8 cellular contexts compared by ENCODE assay signal in genomic region chr11:126304457-126305072, GRCh38. TPM values are rescaled to one million over a fixed set of nuclear protein-coding genes. Genes with fewer than 3 reads are reported as not detected.
A peak's percentile ranks its signal among the peaks of the same experiment; 100 is the strongest.
DNase-seq lines count a peak whose midpoint lies in the region; ATAC-seq lines count a peak whose summit lies in the region.

No MANE protein-coding gene starts in this region.

- H3K9me3 ChIP-seq in adipocyte (ENCODE audit: control insufficient read depth, low read length) (no peaks in the 10 kb centered on the region), stomach smooth muscle (ENCODE audit: control insufficient read depth in 2 of 2, low read length in 2 of 2) (no peaks in the 10 kb centered on the region)

- H3K4me3 ChIP-seq in adipocyte (ENCODE audit: low read length) (peak overlapping the region; percentile 86), stomach smooth muscle (ENCODE audit: low read length in 2 of 2) (peak overlapping the region; percentile 97 to 98)

- peak overlapping the region; percentile 92 to 99 (median 96) for H3K4me3 Mint-ChIP-seq in immature natural killer cell

- H3K36me3 ChIP-seq in adipocyte (ENCODE audit: control insufficient read depth, insufficient read depth, low read length, severe bottlenecking), result no peaks in the 10 kb centered on the region
- H3K36me3 ChIP-seq in stomach smooth muscle (ENCODE audit: control insufficient read depth in 2 of 2, insufficient read depth in 2 of 2, low read length in 2 of 2), result peaks cover 4% of the 10 kb centered on the region in 2 donors

- H3K27me3 ChIP-seq in adipocyte (replicated peaks; ENCODE audit: control insufficient read depth, insufficient read depth, low read length) (no peaks in the 10 kb centered on the region), stomach smooth muscle (ENCODE audit: control insufficient read depth in 1 of 2, insufficient read depth in 2 of 2, low read length in 2 of 2) (no peaks in the 10 kb centered on the region)

- peaks cover 11% of the 10 kb centered on the region for H3K4me1 ChIP-seq in adipocyte (ENCODE audit: control insufficient read depth, insufficient read depth, low read length)
- peaks cover 14% of the 10 kb centered on the region for H3K4me1 ChIP-seq in stomach smooth muscle (ENCODE audit: control insufficient read depth, insufficient read depth, low read length)

- H3K9me3 Mint-ChIP-seq in immature natural killer cell, result no peaks in the 10 kb centered on the region

- ATAC-seq in GM18520 (IDR thresholded peaks at IDR 0.05; ENCODE audit: unreplicated experiment) (peak; percentile 6), HG03520 (IDR thresholded peaks at IDR 0.05; ENCODE audit: unreplicated experiment) (peak; percentile 36), HG03097 (IDR thresholded peaks at IDR 0.05; ENCODE audit: low FRiP score, unreplicated experiment) (no peak)
- no peak for ATAC-seq in activated CD4-positive, CD25-positive, alpha-beta regulatory T cell treated with anti-CD3 and anti-CD28 coated beads, Interleukin-2, amount 50 U/mL, for 24 hours

- peak overlapping the region; percentile 88 to 99 (median 96) for H3K27ac Mint-ChIP-seq in immature natural killer cell

- peaks cover 33 to 49% of the 10 kb centered on the region in 2 donors for H3K4me1 Mint-ChIP-seq in immature natural killer cell

- peak overlapping the region; percentile 93 for H3K9ac ChIP-seq in adipocyte (ENCODE audit: low read length)
- H3K9ac ChIP-seq in stomach smooth muscle (ENCODE audit: low read length in 2 of 2), result peak overlapping the region; percentile 91 to 93

- H3K27me3 Mint-ChIP-seq in immature natural killer cell (ENCODE audit: low read depth in 3 of 3), result peaks cover 0 to 3% (median 0%) of the 10 kb centered on the region in 3 donors

- peaks cover 7 to 15% (median 7%) of the 10 kb centered on the region in 3 donors for H3K36me3 Mint-ChIP-seq in immature natural killer cell

- peak overlapping the region; percentile 92 for H3K27ac ChIP-seq in stomach smooth muscle (ENCODE audit: low read length)

- DNase-seq in adipocyte (ENCODE audit: low read depth) (no peak), immature natural killer cell (no peak), AG20443 (ENCODE audit: low spot score) (no peak)

RNA-seq across cellular contexts. Expression of gene DCPS, which starts 0.7 kb away (rescaled TPM):
- polyA plus RNA-seq in immature natural killer cell, result 10 to 100 TPM; 33.1 to 65.7 (median 40.6) TPM

RNA-seq across cellular contexts. Expression of gene TIRAP, which starts 21.7 kb away (rescaled TPM):
- polyA plus RNA-seq in immature natural killer cell, result 10 to 100 TPM in 1 of 3 donors, 1 to 10 TPM in 2; 6.0 to 15.6 (median 6.5) TPM

RNA-seq across cellular contexts. Expression of gene FOXRED1, which starts 35.6 kb away (rescaled TPM):
- polyA plus RNA-seq in immature natural killer cell, result 10 to 100 TPM; 19.0 to 37.0 (median 20.5) TPM

RNA-seq across cellular contexts. Expression of gene SRPRA, which starts 35.9 kb away (rescaled TPM):
- 100 to 1,000 TPM in 2 of 3 donors, 10 to 100 TPM in 1; 67.7 to 161 (median 150) TPM for polyA plus RNA-seq in immature natural killer cell

RNA-seq across cellular contexts. Expression of gene ST3GAL4, which starts 50.9 kb away (rescaled TPM):
- polyA plus RNA-seq in immature natural killer cell, result 10 to 100 TPM; 25.0 to 31.7 (median 30.9) TPM

Comparison
In these comparisons a context has a peak if more than half of its experiments do, and no peak if none do; other contexts are left out.
1. ATAC-seq: peak in GM18520 (single experiment) and HG03520 (single experiment); none in activated CD4-positive, CD25-positive, alpha-beta regulatory T cell treated with anti-CD3 and anti-CD28 coated beads, Interleukin-2, amount 50 U/mL, for 24 hours (0 of 2) and HG03097 (single experiment).